In genomic region chr15:98295101-98295759, GRCh38 we compare ENCODE assay signal across 8 cellular contexts.
DNase-seq lines count a peak whose midpoint lies in the region; ATAC-seq and TF ChIP-seq lines count a peak whose summit lies in the region.
"Not testable (repeated sequence)": the region's sequence is repeated elsewhere in the genome, so short reads cannot be mapped to it uniquely, and the experiment has no call there.

No MANE protein-coding gene starts in this region.

- not testable (repeated sequence) for H3K27ac ChIP-seq in Panc1 (ENCODE audit: low read length); mesendoderm (ENCODE audit: low read depth, low read length)

- H3K56ac ChIP-seq in mesendoderm (ENCODE audit: low read length), result not testable (repeated sequence)

- intact Hi-C loops in Panc1 (cut with micrococcal nuclease; ENCODE audit: unreplicated experiment), result loop anchor here (2.0 to 10.0 kb wide), 2 partner anchors 60 to 386 kb away; no protein-coding TSS in a partner anchor

- not testable (repeated sequence) for H3K23ac ChIP-seq in mesendoderm (ENCODE audit: low read length)

- H2BK120ac ChIP-seq in mesendoderm (ENCODE audit: low read depth, low read length), result not testable (repeated sequence)

- not testable (repeated sequence) for H3K9ac ChIP-seq in mesendoderm (ENCODE audit: low read length)

- not testable (repeated sequence) for H4K8ac ChIP-seq in mesendoderm (ENCODE audit: low read depth, low read length)

- not testable (repeated sequence) for H3K4me1 ChIP-seq in Panc1 (ENCODE audit: control insufficient read depth, insufficient read depth, low read length); mesendoderm (ENCODE audit: control insufficient read depth, low read depth, low read length)

- H2BK5ac ChIP-seq in mesendoderm (ENCODE audit: low read length), result not testable (repeated sequence)

- ATAC-seq in HG02759 (IDR thresholded peaks at IDR 0.05; ENCODE audit: unreplicated experiment) (peak; percentile 43), Panc1 (0 out of 2 replicates have a peak, but pooled peaks have one; percentile 42)

- not testable (repeated sequence) for H3K9me3 ChIP-seq in Panc1 (ENCODE audit: control insufficient read depth, insufficient read depth, low read depth, low read length)

- in situ Hi-C loops in Panc1 (cut with HindIII; ENCODE audit: low pct_unique_long_range_greater_than_20kb, low sequenced_read_pairs), result not testable (repeated sequence)

- CTCF ChIA-PET in Panc1 (lab: Charles Lee), result interaction anchor here (0.5 to 1.0 kb wide), 4 partner anchors 181 to 1049 kb away, joined by 3 to 5 read pairs (median 4); no protein-coding TSS in a partner anchor

- no CpG with 5 or more reads among the region's 10 CpGs for WGBS in mesendoderm (ENCODE audit: extremely low coverage, insufficient coverage, low lambda C conversion rate)

- not testable (repeated sequence) for H3K18ac ChIP-seq in mesendoderm (ENCODE audit: low read length)

- H3K27me3 ChIP-seq in GM06990 (replicated peaks; ENCODE audit: control insufficient read depth, insufficient read depth, low read length); mesendoderm (ENCODE audit: insufficient read depth, low read length, poor library complexity): not testable (repeated sequence)
- peaks cover 18% of the 10 kb centered on the region for H3K27me3 ChIP-seq in Panc1 (ENCODE audit: control insufficient read depth, insufficient read depth, low read length)

- H3K4me3 ChIP-seq in GM06990 (replicated peaks; ENCODE audit: low read depth, low read length); Panc1 (ENCODE audit: low read depth in 2 of 2, low read length in 2 of 2); mesendoderm (ENCODE audit: low read length): not testable (repeated sequence)

- not testable (repeated sequence) for H3K36me3 ChIP-seq in GM06990 (ENCODE audit: control insufficient read depth, insufficient read depth, low read length); Panc1 (ENCODE audit: control insufficient read depth, insufficient read depth, low read length); mesendoderm (ENCODE audit: control insufficient read depth, insufficient read depth, low read length)

- not testable (repeated sequence) for H3K79me1 ChIP-seq in mesendoderm (ENCODE audit: low read length)

- not testable (repeated sequence) for H4K5ac ChIP-seq in mesendoderm (ENCODE audit: low read length)

- peak; percentile 41 for TF ChIP-seq CTCF in GM06990 (IDR thresholded peaks at IDR 0.05; ENCODE audit: insufficient read depth, low read length, poor library complexity, severe bottlenecking)
- peak; percentile 67 for TF ChIP-seq CTCF in Panc1 (IDR thresholded peaks at IDR 0.05)

- H3K79me2 ChIP-seq in mesendoderm (ENCODE audit: control insufficient read depth, insufficient read depth, low read length), result not testable (repeated sequence)

- not testable (repeated sequence) for H3K4ac ChIP-seq in mesendoderm (ENCODE audit: low read depth, low read length)

- not testable (repeated sequence) for H2BK15ac ChIP-seq in mesendoderm (replicated peaks; ENCODE audit: low read depth)

- POLR2A ChIA-PET in Panc1 (lab: Charles Lee), result not testable (repeated sequence)

- H2AK5ac ChIP-seq in mesendoderm (ENCODE audit: low read length), result not testable (repeated sequence)

- peak; percentile 13 for DNase-seq in A172 (ENCODE audit: low spot score)
- DNase-seq in GM06990 (ENCODE audit: extremely low read depth, insufficient read length); Panc1 (ENCODE audit: low read depth, low spot score): not testable (repeated sequence)
- DNase-seq in NCI-H146 (lab: John Stamatoyannopoulos, UW), result peak; percentile 34
- peak; percentile 41 for DNase-seq in amniotic epithelial cell (ENCODE audit: low read depth)
- DNase-seq in fibroblast of the conjunctiva (ENCODE audit: low read depth), result peak; percentile 27
- DNase-seq in mesendoderm, result peak; percentile 42

- not testable (repeated sequence) for H3K4me2 ChIP-seq in mesendoderm (ENCODE audit: low read length)

- BruUV-seq in Panc1 (replicated peaks; lab: Mats Ljungman, UMichigan), result not testable (repeated sequence)
